ENCODE assay signal across 9 cellular contexts in the genomic region with DNA sequence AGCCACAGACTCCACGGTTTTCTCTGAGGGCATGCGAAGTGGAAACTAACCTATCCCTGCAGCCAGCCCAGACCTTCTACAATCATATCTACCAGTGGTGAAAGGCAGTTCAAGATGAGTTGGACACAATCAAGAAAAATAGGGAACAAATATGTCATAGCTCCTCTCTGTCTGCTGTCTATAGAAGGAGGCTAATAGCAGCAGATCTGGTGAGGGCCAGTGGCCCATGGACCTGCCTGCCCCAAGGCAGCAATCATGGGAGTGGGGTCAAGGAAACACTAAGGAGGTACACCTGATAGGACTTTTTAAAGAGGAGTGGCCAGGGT.
A peak's percentile ranks its signal among the peaks of the same experiment; 100 is the strongest.
DNase-seq lines count a peak whose midpoint lies in the region; ATAC-seq and TF ChIP-seq lines count a peak whose summit lies in the region.
"Had no signal": no experiment of that assay in that cellular context is flagged by ENCODE, and none has a peak within 500 bp of the region (broad histone marks: within the 10 kb centered on the region; RNA-seq: fewer than 3 reads in every experiment).

No MANE protein-coding gene starts in this region.

- POLR2A ChIA-PET in naive thymus-derived CD8-positive, alpha-beta T cell (lab: Charles Lee) = interaction anchor here (0.9 to 2.8 kb wide), 5 partner anchors 9 to 225 kb away, joined by 3 to 8 read pairs (median 7); a partner anchor contains a TSS

- ATAC-seq in heart right ventricle = peak in 4 of 8 donors; percentile 2 to 19 (median 7)
- no peak for ATAC-seq in naive thymus-derived CD8-positive, alpha-beta T cell
- ATAC-seq in HG02678 (IDR thresholded peaks at IDR 0.05; ENCODE audit: unreplicated experiment) = no peak
- ATAC-seq: right lobe of liver had no signal

- peaks cover 54 to 94% (median 90%) of the 10 kb centered on the region in 4 donors for H3K4me1 Mint-ChIP-seq in naive thymus-derived CD8-positive, alpha-beta T cell

- TF ChIP-seq CTCF in heart right ventricle (IDR thresholded peaks at IDR 0.05) (no peak), uterus (IDR thresholded peaks at IDR 0.05) (no peak)

- no peaks in the 10 kb centered on the region for H3K27me3 ChIP-seq in heart right ventricle
- H3K27me3 ChIP-seq in uterus = no peaks in the 10 kb centered on the region
- H3K27me3 ChIP-seq: right lobe of liver had no signal

- H3K36me3 ChIP-seq in heart right ventricle (no peaks in the 10 kb centered on the region), uterus (no peaks in the 10 kb centered on the region)
- H3K36me3 ChIP-seq: right lobe of liver had no signal

- H3K4me1 ChIP-seq in heart right ventricle = peaks cover 15 to 99% (median 78%) of the 10 kb centered on the region in 9 donors
- peaks cover 0 to 8% of the 10 kb centered on the region in 2 donors for H3K4me1 ChIP-seq in uterus

- H3K4me3 ChIP-seq in heart right ventricle (peak overlapping the region in 3 of 10 donors; percentile 32 to 37 (median 34)), uterus (no peak overlapping the region)
- H3K4me3 ChIP-seq: right lobe of liver had no signal

- H3K27ac Mint-ChIP-seq in naive thymus-derived CD8-positive, alpha-beta T cell = peak overlapping the region in 9 of 10 donors; percentile 93 to 100 (median 99)

- no peak for DNase-seq in heart right ventricle
- DNase-seq in cardiac septum (ENCODE audit: low spot score) = no peak
- DNase-seq in caudate nucleus (lab: John Stamatoyannopoulos, UW) = no peak
- no peak for DNase-seq in naive thymus-derived CD8-positive, alpha-beta T cell
- no peak for DNase-seq in uterus
- no peak for DNase-seq in erythroblast (lab: John Stamatoyannopoulos, UW)
- no peak for DNase-seq in AG08396 (ENCODE audit: low spot score)

- intact Hi-C loops in heart right ventricle (cut with DNase I) = loop anchor here in 8 of 10 donors (5.0 to 10.0 kb wide), 8 partner anchors 54 to 244 kb away; a partner anchor contains a TSS
- intact Hi-C loops in cardiac septum (cut with DNase I) = loop anchor here (2.0 to 5.0 kb wide), 3 partner anchors 54 to 292 kb away; a partner anchor contains a TSS
- intact Hi-C loops in uterus (cut with DNase I; ENCODE audit: low total_unique reads) = no loop called here

- TF ChIP-seq POLR2A in uterus (IDR thresholded peaks at IDR 0.05) = no peak
- no peak for TF ChIP-seq POLR2A in erythroblast (IDR thresholded peaks at IDR 0.05; ENCODE audit: low read length)

- 8% methylated on average over 2 of the region's 2 CpGs for WGBS in heart right ventricle, 2 donors

- H3K9me3 Mint-ChIP-seq in naive thymus-derived CD8-positive, alpha-beta T cell = peaks cover 0 to 9% (median 0%) of the 10 kb centered on the region in 9 donors

- H3K27me3 Mint-ChIP-seq in naive thymus-derived CD8-positive, alpha-beta T cell = no peaks in the 10 kb centered on the region

- H3K4me3 Mint-ChIP-seq in naive thymus-derived CD8-positive, alpha-beta T cell = peak overlapping the region in 9 of 10 donors; percentile 78 to 92 (median 84)

- H3K9me3 ChIP-seq in heart right ventricle = no peaks in the 10 kb centered on the region
- H3K9me3 ChIP-seq in uterus = no peaks in the 10 kb centered on the region
- H3K9me3 ChIP-seq: right lobe of liver had no signal

- H3K27ac ChIP-seq in heart right ventricle = peak overlapping the region; percentile 49 to 97 (median 87)
- H3K27ac ChIP-seq in caudate nucleus (ENCODE audit: low read depth, low read length) = peak overlapping the region; percentile 8
- peak overlapping the region; percentile 37 to 69 for H3K27ac ChIP-seq in uterus

- H3K36me3 Mint-ChIP-seq in naive thymus-derived CD8-positive, alpha-beta T cell = peaks cover 6 to 55% (median 10%) of the 10 kb centered on the region in 3 donors

Comparison
In these comparisons a context has a peak if more than half of its experiments do, and no peak if none do; other contexts are left out.
1. H3K27ac ChIP-seq: peak in every context shown above with its lines; median percentile 87 in heart right ventricle; 53 in uterus; 8 in caudate nucleus.